36 cellular contexts compared by ENCODE assay signal in genomic region chr20:15792855-15793254, GRCh38.
"Had no signal": no experiment of that assay in that cellular context is flagged by ENCODE, and none has a peak within 500 bp of the region (broad histone marks: within the 10 kb centered on the region; RNA-seq: fewer than 3 reads in every experiment).

No MANE protein-coding gene starts in this region.

- H3K4me3 ChIP-seq: MG63 had no signal

- DNase-seq: Karpas-422, Kasumi-1, MG63, MM.1S, MV-4-11, NCI-H1048, NCI-H1092, NCI-H1092 treated with DMSO at 0.1 percent for 48 hours, NCI-H1105, NCI-H1105 treated with DMSO at 0.1 percent for 48 hours, NCI-H1417, NCI-H1417 treated with DMSO at 0.1 percent for 48 hours, NCI-H1436, NCI-H1436 treated with DMSO at 0.1 percent for 48 hours, NCI-H146, NCI-H1694, NCI-H1694 treated with DMSO at 0.1 percent for 48 hours, NCI-H187, NCI-H187 treated with DMSO at 0.1 percent for 48 hours, NCI-H1930, NCI-H2029, NCI-H2029 treated with DMSO at 0.1 percent for 48 hours, NCI-H2081, NCI-H2081 treated with DMSO at 0.1 percent for 48 hours, NCI-H2107, NCI-H2171, NCI-H2171 treated with DMSO at 0.1 percent for 48 hours, NCI-H2227 treated with DMSO at 0.1 percent for 48 hours, NCI-H226, NCI-H345, NCI-H446, NCI-H446 treated with DMSO at 0.1 percent for 48 hours, NCI-H510A, NCI-H510A treated with DMSO at 0.1 percent for 48 hours, NCI-H524, NCI-H524 treated with DMSO at 0.1 percent for 48 hours had no signal

- H3K9me3 ChIP-seq: MG63 had no signal

- H3K36me3 ChIP-seq: MG63 had no signal

- H3K27me3 ChIP-seq: MG63 had no signal
